In the genomic region with DNA sequence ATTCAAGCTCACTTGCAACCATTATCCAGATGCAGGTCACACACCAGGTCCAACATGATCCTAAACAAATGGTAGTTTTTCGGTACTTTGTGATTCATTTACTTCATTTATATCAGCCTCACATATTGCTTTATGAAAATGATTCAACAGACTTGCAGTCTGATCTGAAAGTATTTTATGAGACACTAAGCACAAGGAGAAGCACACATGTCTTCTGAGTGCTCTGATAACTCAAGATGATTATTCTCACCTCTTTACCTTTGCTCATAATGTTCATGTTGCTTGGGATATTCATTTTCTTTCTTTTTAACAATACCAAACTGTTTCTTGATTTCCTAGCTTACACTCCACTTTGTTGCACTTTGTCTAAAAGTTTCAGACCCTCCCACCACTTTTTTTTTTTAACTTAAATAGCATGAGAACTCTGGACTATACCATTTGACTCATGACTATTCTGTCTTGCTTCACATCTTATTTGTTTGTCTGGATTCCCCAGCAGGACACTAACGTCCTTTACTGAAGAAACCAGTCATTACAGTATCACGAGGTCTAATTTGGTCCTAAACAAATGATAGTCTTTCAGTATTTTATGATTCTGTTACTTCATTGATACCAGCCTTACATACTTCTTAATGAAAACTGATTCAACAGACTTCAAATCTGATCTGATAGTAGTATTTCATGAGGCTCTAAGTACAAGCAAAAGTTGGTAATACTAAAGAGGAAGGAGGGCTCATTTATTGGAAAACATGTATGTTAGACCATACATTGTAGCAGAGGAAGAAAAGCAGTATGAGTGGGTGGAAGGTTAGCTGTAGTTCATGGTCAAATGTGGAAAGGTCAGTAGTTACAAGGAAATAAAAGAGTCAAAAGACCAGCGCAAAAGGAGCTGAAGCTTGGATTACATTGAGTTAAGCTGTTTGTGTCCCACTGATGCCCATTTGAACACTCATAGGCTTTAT, we compare ENCODE assay signal across 13 cellular contexts.
DNase-seq lines count a peak whose midpoint lies in the region; ATAC-seq, FAIRE-seq and TF ChIP-seq lines count a peak whose summit lies in the region.
"Had no signal": no experiment of that assay in that cellular context is flagged by ENCODE, and none has a peak within 500 bp of the region (broad histone marks: within the 10 kb centered on the region; RNA-seq: fewer than 3 reads in every experiment).

No MANE protein-coding gene starts in this region.

- POLR2A ChIA-PET in CD4-positive, alpha-beta T cell (lab: Charles Lee), result no interaction called here
- POLR2A ChIA-PET in T-cell (lab: Charles Lee), result no interaction called here

- no peak overlapping the region for H3K27ac Mint-ChIP-seq in CD4-positive, alpha-beta T cell
- peak overlapping the region in 1 of 2 donors; percentile 7 for H3K27ac Mint-ChIP-seq in T-cell
- H3K27ac Mint-ChIP-seq: T-helper 1 cell treated with Interleukin-12 subunit alpha and Interleukin-12 subunit beta and Interleukin-4 antibody, amounts not matched to agents 30 μg/mL and 1 μg/mL, for 36 hours had no signal

- intact Hi-C loops in CD4-positive, alpha-beta T cell (cut with DNase I, micrococcal nuclease), result no loop called here

- no peaks in the 10 kb centered on the region for H3K27me3 ChIP-seq in CD4-positive, alpha-beta T cell (ENCODE audit: control insufficient read depth, insufficient read depth, low read length)

- no peak for TF ChIP-seq CTCF in CD4-positive, alpha-beta T cell (IDR thresholded peaks at IDR 0.05)

- peak; percentile 71 for FAIRE-seq in GM12891 (lab: Jason Lieb, UNC)

- H3K4me3 Mint-ChIP-seq in CD4-positive, alpha-beta T cell, result no peak overlapping the region
- no peak overlapping the region for H3K4me3 Mint-ChIP-seq in T-cell
- H3K4me3 Mint-ChIP-seq: CD14-positive monocyte; T-helper 1 cell treated with Interleukin-12 subunit alpha and Interleukin-12 subunit beta and Interleukin-4 antibody, amounts not matched to agents 30 μg/mL and 1 μg/mL, for 36 hours had no signal

- CTCF ChIA-PET in CD4-positive, alpha-beta T cell (lab: Charles Lee), result interaction anchor here (1.0 to 1.5 kb wide), 2 partner anchors 10 to 14 kb away, joined by 4 read pairs; no protein-coding TSS in a partner anchor
- CTCF ChIA-PET in T-cell (lab: Charles Lee), result no interaction called here

- H3K4me1 Mint-ChIP-seq in CD4-positive, alpha-beta T cell (ENCODE audit: low read depth), result peaks cover 8% of the 10 kb centered on the region
- H3K4me1 Mint-ChIP-seq in T-cell, result peaks cover 13 to 23% (median 19%) of the 10 kb centered on the region in 3 donors

- no peak overlapping the region for H3K27ac ChIP-seq in CD4-positive, alpha-beta T cell (ENCODE audit: low read depth, low read length)

- no peak for DNase-seq in GM12891 (ENCODE audit: insufficient read length, low spot score)
- DNase-seq in AG20443 (ENCODE audit: low spot score), result no peak
- DNase-seq in CD4-positive, alpha-beta T cell, result no peak
- no peak for DNase-seq in T-cell
- DNase-seq in medulla oblongata (ENCODE audit: extremely low spot score), result no peak
- DNase-seq: activated gamma-delta T cell; NCI-H82; stimulated activated CD8-positive, alpha-beta memory T cell treated with anti-CD3 and anti-CD28 coated beads, Interleukin-4, amount 100 ng/mL, for 48 hours had no signal

- TF ChIP-seq POLR2A in GM12891 (IDR thresholded peaks at IDR 0.05; ENCODE audit: low read depth, low read length), result no peak

- no peaks in the 10 kb centered on the region for H3K27me3 Mint-ChIP-seq in CD4-positive, alpha-beta T cell
- no peaks in the 10 kb centered on the region for H3K27me3 Mint-ChIP-seq in T-cell

- H3K9me3 ChIP-seq in CD4-positive, alpha-beta T cell (ENCODE audit: control insufficient read depth, low read length), result no peaks in the 10 kb centered on the region

- no peaks in the 10 kb centered on the region for H3K36me3 Mint-ChIP-seq in CD4-positive, alpha-beta T cell (ENCODE audit: low read depth)
- H3K36me3 Mint-ChIP-seq in T-cell, result no peaks in the 10 kb centered on the region
- H3K36me3 Mint-ChIP-seq: CD14-positive monocyte had no signal

- peak; percentile 82 for ATAC-seq in GM19035 (IDR thresholded peaks at IDR 0.05; ENCODE audit: unreplicated experiment)
- ATAC-seq in HG02642 (IDR thresholded peaks at IDR 0.05; ENCODE audit: poor library complexity, unreplicated experiment), result peak; percentile 86
- peak; percentile 73 for ATAC-seq in HG03469 (IDR thresholded peaks at IDR 0.05; ENCODE audit: unreplicated experiment)
- no peak for ATAC-seq in CD4-positive, alpha-beta T cell (ENCODE audit: poor library complexity)
- no peak for ATAC-seq in T-cell (replicated peaks in 1 of 4)

- H3K9me3 Mint-ChIP-seq in CD4-positive, alpha-beta T cell, result no peaks in the 10 kb centered on the region
- peaks cover 0 to 4% (median 0%) of the 10 kb centered on the region in 3 donors for H3K9me3 Mint-ChIP-seq in T-cell
- H3K9me3 Mint-ChIP-seq: CD14-positive monocyte; T-helper 1 cell treated with Interleukin-12 subunit alpha and Interleukin-12 subunit beta and Interleukin-4 antibody, amounts not matched to agents 30 μg/mL and 1 μg/mL, for 36 hours had no signal

TF ChIP-seq in GM12891, 5 proteins besides CTCF, POLR2A, EP300 and RAD21:
- no peak for TF ChIP-seq SPI1 (IDR thresholded peaks at IDR 0.05; ENCODE audit: low read depth, low read length)
- TF ChIP-seq TAF1 (IDR thresholded peaks at IDR 0.05; ENCODE audit: low read depth, low read length), result no peak
- TF ChIP-seq POLR2AphosphoS5 (IDR thresholded peaks at IDR 0.05; ENCODE audit: low read depth, low read length), result no peak
- TF ChIP-seq POU2F2 (IDR thresholded peaks at IDR 0.05; ENCODE audit: low read depth, low read length), result no peak
- no peak for TF ChIP-seq PAX5 (IDR thresholded peaks at IDR 0.05; ENCODE audit: insufficient read depth, low read length, severe bottlenecking)

Comparison
In these comparisons a context has a peak if more than half of its experiments do, and no peak if none do; other contexts are left out.
1. ATAC-seq: peak in GM19035 (single experiment), HG02642 (single experiment) and HG03469 (single experiment); none in CD4-positive, alpha-beta T cell (single experiment) and T-cell (0 of 4).